In the genomic region with DNA sequence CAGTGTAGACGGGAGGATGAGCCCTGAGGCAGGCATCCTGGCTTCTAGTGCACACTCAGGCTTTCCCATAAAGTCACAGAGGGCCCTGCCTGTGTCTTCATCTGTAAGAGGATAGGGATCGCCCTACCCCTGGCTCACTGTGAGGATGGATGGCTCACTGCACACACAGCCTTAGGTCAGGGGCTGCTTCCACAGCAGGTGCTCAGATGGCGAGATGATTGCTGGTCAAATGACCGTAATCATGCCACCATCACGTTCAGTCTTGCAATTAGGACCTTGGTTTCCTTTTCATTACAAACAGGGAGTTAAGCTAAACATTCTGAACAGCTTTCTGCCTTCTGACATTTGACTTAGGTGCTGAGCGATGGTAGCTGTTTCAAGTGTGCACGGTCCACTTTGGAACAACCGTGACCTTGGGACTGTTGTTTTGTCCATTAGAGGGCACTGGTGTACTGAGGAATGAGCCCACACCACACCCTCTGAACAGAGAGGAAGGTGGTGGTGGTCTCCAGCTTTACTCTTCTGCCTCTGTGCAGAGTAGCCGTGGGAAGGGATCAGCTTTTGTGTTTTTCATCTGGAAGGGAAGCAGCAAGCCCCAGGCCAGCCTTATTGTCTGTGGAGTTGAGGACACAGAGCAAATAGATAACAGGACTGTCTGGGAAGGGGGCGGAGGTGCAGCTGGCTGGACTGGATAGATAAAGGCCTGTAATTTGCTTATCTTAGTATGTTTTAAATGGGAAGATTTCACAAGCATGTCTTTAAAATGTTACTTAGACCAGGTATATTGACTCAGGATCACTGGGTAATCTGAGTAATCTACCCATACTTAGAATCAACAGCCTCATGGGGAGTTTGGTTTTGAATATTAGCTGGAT, we compare ENCODE assay signal across 1 cellular context.
TF ChIP-seq lines count a peak whose summit lies in the region.

No MANE protein-coding gene starts in this region.

TF ChIP-seq in K562, 482 proteins besides CTCF, POLR2A, EP300 and RAD21 (continued from another document and continues in another):
- TF ChIP-seq CHD4 (IDR thresholded peaks at IDR 0.05; ENCODE audit: insufficient read depth, insufficient replicate concordance, low read depth, low read length, poor library complexity, severe bottlenecking) (no peak), LEF1 (IDR thresholded peaks at IDR 0.05) (peak; percentile 66), PHTF2 (CRISPR knock-in tag; IDR thresholded peaks at IDR 0.05) (no peak), EGR1 (conservative IDR thresholded peaks at IDR 0.05) (peak; percentile 83), FOXA3 (CRISPR knock-in tag; conservative IDR thresholded peaks at IDR 0.05 in 1 of 2, IDR thresholded peaks at IDR 0.05 in 1 of 2) (peak in 1 of 2 experiments; percentile 34; a peak in 1 of 4 replicates), CTBP1 (IDR thresholded peaks at IDR 0.05; ENCODE audit: borderline replicate concordance) (peak; percentile 59; the same call in 1 of the 2 replicates), MTA2 (IDR thresholded peaks at IDR 0.05; ENCODE audit: low read depth) (peak; percentile 80), POLR2AphosphoS5 (IDR thresholded peaks at IDR 0.05; ENCODE audit: control insufficient read depth, insufficient read depth, low read depth, low read length) (peak; percentile 73), VEZF1 (CRISPR knock-in tag; IDR thresholded peaks at IDR 0.05) (peak; percentile 63), HINFP (tag; conservative IDR thresholded peaks at IDR 0.05; ENCODE audit: low read depth) (0 out of 2 replicates have a peak, but pooled peaks have one; percentile 20), NRF1 (conservative IDR thresholded peaks at IDR 0.05 in 1 of 2, IDR thresholded peaks at IDR 0.05 in 1 of 2) (peak in 1 of 2 experiments; percentile 12; a peak in 1 of 4 replicates), HOXB6 (CRISPR knock-in tag; IDR thresholded peaks at IDR 0.05; ENCODE audit: borderline replicate concordance) (no peak), MBD2 (IDR thresholded peaks at IDR 0.05; ENCODE audit: borderline replicate concordance, low read depth) (peak; percentile 57; the same call in 1 of the 2 replicates), FOSL1 (tag; conservative IDR thresholded peaks at IDR 0.05) (peak; percentile 53), TAF9B (IDR thresholded peaks at IDR 0.05; ENCODE audit: partially characterized antibody) (no peak), ARNT (IDR thresholded peaks at IDR 0.05) (peak in 1 of 2 experiments; percentile 69; a peak in 1 of 4 replicates), FOXK2 (conservative IDR thresholded peaks at IDR 0.05 in 1 of 2, IDR thresholded peaks at IDR 0.05 in 1 of 2; ENCODE audit: low read depth in 2 of 2) (0 out of 4 replicates have a peak, but pooled peaks of 1 of the 2 experiments have one; percentile 25), ADNP (tag; IDR thresholded peaks at IDR 0.05) (no peak), KDM1A (IDR thresholded peaks at IDR 0.05) (peak; percentile 22 to 43; a peak in 1 of 4 replicates), BDP1 (IDR thresholded peaks at IDR 0.05; ENCODE audit: insufficient read depth, insufficient read length) (no peak), IRF2 (CRISPR knock-in tag; IDR thresholded peaks at IDR 0.05) (no peak), YY1 (IDR thresholded peaks at IDR 0.05; ENCODE audit: borderline replicate concordance in 1 of 3, control insufficient read depth in 1 of 3, extremely low read depth in 1 of 3, insufficient read depth in 3 of 3, insufficient read length in 1 of 3, insufficient replicate concordance in 2 of 3, low read depth in 1 of 3, low read length in 2 of 3) (no peak), ZKSCAN1 (IDR thresholded peaks at IDR 0.05; ENCODE audit: low read depth, low read length) (no peak), JUND (IDR thresholded peaks at IDR 0.05; ENCODE audit: borderline replicate concordance, low read depth, low read length) (peak; percentile 35; the same call in 1 of the 2 replicates), JUND (tag; IDR thresholded peaks at IDR 0.05; ENCODE audit: borderline replicate concordance, low read depth, low read length) (no peak; the same call in 2 of the 3 replicates), PML (IDR thresholded peaks at IDR 0.05; ENCODE audit: low read length) (peak; percentile 83), HDAC3 (IDR thresholded peaks at IDR 0.05; ENCODE audit: borderline replicate concordance, partially characterized antibody) (peak; percentile 36)
- TF ChIP-seq, protein P1, sequence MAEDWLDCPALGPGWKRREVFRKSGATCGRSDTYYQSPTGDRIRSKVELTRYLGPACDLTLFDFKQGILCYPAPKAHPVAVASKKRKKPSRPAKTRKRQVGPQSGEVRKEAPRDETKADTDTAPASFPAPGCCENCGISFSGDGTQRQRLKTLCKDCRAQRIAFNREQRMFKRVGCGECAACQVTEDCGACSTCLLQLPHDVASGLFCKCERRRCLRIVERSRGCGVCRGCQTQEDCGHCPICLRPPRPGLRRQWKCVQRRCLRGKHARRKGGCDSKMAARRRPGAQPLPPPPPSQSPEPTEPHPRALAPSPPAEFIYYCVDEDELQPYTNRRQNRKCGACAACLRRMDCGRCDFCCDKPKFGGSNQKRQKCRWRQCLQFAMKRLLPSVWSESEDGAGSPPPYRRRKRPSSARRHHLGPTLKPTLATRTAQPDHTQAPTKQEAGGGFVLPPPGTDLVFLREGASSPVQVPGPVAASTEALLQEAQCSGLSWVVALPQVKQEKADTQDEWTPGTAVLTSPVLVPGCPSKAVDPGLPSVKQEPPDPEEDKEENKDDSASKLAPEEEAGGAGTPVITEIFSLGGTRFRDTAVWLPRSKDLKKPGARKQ (CRISPR knock-in tag; IDR thresholded peaks at IDR 0.05), result no peak
- TF ChIP-seq, protein P2, sequence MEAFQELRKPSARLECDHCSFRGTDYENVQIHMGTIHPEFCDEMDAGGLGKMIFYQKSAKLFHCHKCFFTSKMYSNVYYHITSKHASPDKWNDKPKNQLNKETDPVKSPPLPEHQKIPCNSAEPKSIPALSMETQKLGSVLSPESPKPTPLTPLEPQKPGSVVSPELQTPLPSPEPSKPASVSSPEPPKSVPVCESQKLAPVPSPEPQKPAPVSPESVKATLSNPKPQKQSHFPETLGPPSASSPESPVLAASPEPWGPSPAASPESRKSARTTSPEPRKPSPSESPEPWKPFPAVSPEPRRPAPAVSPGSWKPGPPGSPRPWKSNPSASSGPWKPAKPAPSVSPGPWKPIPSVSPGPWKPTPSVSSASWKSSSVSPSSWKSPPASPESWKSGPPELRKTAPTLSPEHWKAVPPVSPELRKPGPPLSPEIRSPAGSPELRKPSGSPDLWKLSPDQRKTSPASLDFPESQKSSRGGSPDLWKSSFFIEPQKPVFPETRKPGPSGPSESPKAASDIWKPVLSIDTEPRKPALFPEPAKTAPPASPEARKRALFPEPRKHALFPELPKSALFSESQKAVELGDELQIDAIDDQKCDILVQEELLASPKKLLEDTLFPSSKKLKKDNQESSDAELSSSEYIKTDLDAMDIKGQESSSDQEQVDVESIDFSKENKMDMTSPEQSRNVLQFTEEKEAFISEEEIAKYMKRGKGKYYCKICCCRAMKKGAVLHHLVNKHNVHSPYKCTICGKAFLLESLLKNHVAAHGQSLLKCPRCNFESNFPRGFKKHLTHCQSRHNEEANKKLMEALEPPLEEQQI (IDR thresholded peaks at IDR 0.05), result peak; percentile 35; the same call in 1 of the 2 replicates
- TF ChIP-seq, protein P3, sequence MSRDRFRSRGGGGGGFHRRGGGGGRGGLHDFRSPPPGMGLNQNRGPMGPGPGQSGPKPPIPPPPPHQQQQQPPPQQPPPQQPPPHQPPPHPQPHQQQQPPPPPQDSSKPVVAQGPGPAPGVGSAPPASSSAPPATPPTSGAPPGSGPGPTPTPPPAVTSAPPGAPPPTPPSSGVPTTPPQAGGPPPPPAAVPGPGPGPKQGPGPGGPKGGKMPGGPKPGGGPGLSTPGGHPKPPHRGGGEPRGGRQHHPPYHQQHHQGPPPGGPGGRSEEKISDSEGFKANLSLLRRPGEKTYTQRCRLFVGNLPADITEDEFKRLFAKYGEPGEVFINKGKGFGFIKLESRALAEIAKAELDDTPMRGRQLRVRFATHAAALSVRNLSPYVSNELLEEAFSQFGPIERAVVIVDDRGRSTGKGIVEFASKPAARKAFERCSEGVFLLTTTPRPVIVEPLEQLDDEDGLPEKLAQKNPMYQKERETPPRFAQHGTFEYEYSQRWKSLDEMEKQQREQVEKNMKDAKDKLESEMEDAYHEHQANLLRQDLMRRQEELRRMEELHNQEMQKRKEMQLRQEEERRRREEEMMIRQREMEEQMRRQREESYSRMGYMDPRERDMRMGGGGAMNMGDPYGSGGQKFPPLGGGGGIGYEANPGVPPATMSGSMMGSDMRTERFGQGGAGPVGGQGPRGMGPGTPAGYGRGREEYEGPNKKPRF (IDR thresholded peaks at IDR 0.05; ENCODE audit: low read depth, low read length), result no peak
- TF ChIP-seq, protein P4, sequence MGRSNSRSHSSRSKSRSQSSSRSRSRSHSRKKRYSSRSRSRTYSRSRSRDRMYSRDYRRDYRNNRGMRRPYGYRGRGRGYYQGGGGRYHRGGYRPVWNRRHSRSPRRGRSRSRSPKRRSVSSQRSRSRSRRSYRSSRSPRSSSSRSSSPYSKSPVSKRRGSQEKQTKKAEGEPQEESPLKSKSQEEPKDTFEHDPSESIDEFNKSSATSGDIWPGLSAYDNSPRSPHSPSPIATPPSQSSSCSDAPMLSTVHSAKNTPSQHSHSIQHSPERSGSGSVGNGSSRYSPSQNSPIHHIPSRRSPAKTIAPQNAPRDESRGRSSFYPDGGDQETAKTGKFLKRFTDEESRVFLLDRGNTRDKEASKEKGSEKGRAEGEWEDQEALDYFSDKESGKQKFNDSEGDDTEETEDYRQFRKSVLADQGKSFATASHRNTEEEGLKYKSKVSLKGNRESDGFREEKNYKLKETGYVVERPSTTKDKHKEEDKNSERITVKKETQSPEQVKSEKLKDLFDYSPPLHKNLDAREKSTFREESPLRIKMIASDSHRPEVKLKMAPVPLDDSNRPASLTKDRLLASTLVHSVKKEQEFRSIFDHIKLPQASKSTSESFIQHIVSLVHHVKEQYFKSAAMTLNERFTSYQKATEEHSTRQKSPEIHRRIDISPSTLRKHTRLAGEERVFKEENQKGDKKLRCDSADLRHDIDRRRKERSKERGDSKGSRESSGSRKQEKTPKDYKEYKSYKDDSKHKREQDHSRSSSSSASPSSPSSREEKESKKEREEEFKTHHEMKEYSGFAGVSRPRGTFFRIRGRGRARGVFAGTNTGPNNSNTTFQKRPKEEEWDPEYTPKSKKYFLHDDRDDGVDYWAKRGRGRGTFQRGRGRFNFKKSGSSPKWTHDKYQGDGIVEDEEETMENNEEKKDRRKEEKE (IDR thresholded peaks at IDR 0.05; ENCODE audit: borderline replicate concordance in 1 of 2, control insufficient read depth in 1 of 2, low read depth in 2 of 2, low read length in 1 of 2), result no peak
- TF ChIP-seq, protein P5, sequence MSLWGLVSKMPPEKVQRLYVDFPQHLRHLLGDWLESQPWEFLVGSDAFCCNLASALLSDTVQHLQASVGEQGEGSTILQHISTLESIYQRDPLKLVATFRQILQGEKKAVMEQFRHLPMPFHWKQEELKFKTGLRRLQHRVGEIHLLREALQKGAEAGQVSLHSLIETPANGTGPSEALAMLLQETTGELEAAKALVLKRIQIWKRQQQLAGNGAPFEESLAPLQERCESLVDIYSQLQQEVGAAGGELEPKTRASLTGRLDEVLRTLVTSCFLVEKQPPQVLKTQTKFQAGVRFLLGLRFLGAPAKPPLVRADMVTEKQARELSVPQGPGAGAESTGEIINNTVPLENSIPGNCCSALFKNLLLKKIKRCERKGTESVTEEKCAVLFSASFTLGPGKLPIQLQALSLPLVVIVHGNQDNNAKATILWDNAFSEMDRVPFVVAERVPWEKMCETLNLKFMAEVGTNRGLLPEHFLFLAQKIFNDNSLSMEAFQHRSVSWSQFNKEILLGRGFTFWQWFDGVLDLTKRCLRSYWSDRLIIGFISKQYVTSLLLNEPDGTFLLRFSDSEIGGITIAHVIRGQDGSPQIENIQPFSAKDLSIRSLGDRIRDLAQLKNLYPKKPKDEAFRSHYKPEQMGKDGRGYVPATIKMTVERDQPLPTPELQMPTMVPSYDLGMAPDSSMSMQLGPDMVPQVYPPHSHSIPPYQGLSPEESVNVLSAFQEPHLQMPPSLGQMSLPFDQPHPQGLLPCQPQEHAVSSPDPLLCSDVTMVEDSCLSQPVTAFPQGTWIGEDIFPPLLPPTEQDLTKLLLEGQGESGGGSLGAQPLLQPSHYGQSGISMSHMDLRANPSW (CRISPR knock-in tag; IDR thresholded peaks at IDR 0.05), result no peak
- TF ChIP-seq, protein P6, sequence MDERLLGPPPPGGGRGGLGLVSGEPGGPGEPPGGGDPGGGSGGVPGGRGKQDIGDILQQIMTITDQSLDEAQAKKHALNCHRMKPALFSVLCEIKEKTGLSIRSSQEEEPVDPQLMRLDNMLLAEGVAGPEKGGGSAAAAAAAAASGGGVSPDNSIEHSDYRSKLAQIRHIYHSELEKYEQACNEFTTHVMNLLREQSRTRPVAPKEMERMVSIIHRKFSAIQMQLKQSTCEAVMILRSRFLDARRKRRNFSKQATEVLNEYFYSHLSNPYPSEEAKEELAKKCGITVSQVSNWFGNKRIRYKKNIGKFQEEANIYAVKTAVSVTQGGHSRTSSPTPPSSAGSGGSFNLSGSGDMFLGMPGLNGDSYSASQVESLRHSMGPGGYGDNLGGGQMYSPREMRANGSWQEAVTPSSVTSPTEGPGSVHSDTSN (CRISPR knock-in tag; IDR thresholded peaks at IDR 0.05; ENCODE audit: low read depth), result no peak
- TF ChIP-seq, protein P6 (tag; conservative IDR thresholded peaks at IDR 0.05; ENCODE audit: low read depth), result 0 out of 2 replicates have a peak, but pooled peaks have one; percentile 17
